In genomic region chr7:149188637-149189259, GRCh38 we compare ENCODE assay signal across 20 cellular contexts. TPM values are rescaled to one million over a fixed set of nuclear protein-coding genes. Genes with fewer than 3 reads are reported as not detected.
A peak's percentile ranks its signal among the peaks of the same experiment; 100 is the strongest.
DNase-seq lines count a peak whose midpoint lies in the region; ATAC-seq and TF ChIP-seq lines count a peak whose summit lies in the region.
"Had no signal": no experiment of that assay in that cellular context is flagged by ENCODE, and none has a peak within 500 bp of the region (broad histone marks: within the 10 kb centered on the region; RNA-seq: fewer than 3 reads in every experiment).

No MANE protein-coding gene starts in this region.

- H3K27me3 Mint-ChIP-seq in GM23338 (ENCODE audit: insufficient read depth, low read depth, poor library complexity) (peaks cover 10% of the 10 kb centered on the region), WTC11 (ENCODE audit: low read depth) (no peaks in the 10 kb centered on the region), nephron (ENCODE audit: low read depth) (peaks cover 6% of the 10 kb centered on the region)
- H3K27me3 Mint-ChIP-seq: B cell; CD4-positive, alpha-beta memory T cell had no signal

- H3K36me3 Mint-ChIP-seq in GM23338 (ENCODE audit: low read depth) = no peaks in the 10 kb centered on the region
- no peaks in the 10 kb centered on the region for H3K36me3 Mint-ChIP-seq in WTC11
- H3K36me3 Mint-ChIP-seq in nephron (ENCODE audit: low read depth) = peaks cover 4% of the 10 kb centered on the region
- H3K36me3 Mint-ChIP-seq: CD4-positive, alpha-beta memory T cell had no signal

- H3K27ac ChIP-seq in GM23338 (ENCODE audit: low read depth) (no peak overlapping the region), aorta (ENCODE audit: low read depth in 1 of 2, low read length in 2 of 2) (no peak overlapping the region)

- H3K9me2 ChIP-seq in GM23338 (ENCODE audit: insufficient read depth) = no peaks in the 10 kb centered on the region

- H3K9me3 ChIP-seq in BE2C (no peaks in the 10 kb centered on the region), aorta (ENCODE audit: control insufficient read depth, low read length) (no peaks in the 10 kb centered on the region)

- H3K79me2 ChIP-seq in GM23338 (replicated peaks; ENCODE audit: insufficient read depth) = no peaks in the 10 kb centered on the region

- POLR2A ChIA-PET in WTC11 (lab: Charles Lee) = interaction anchor here (0.5 to 0.8 kb wide), 3 partner anchors 24 to 565 kb away, joined by 3 read pairs; no protein-coding TSS in a partner anchor

- H3K4me3 Mint-ChIP-seq in GM23338 = 0 out of 3 replicates have a peak overlapping the region, but pooled peaks have one; percentile 11
- no peak overlapping the region; the same call in 1 of the 2 replicates for H3K4me3 Mint-ChIP-seq in WTC11
- no peak overlapping the region for H3K4me3 Mint-ChIP-seq in nephron
- H3K4me3 Mint-ChIP-seq: B cell; CD4-positive, alpha-beta memory T cell had no signal

- H3K36me3 ChIP-seq in BE2C = no peaks in the 10 kb centered on the region
- H3K36me3 ChIP-seq in GM23338 (ENCODE audit: insufficient read depth) = no peaks in the 10 kb centered on the region
- no peaks in the 10 kb centered on the region for H3K36me3 ChIP-seq in aorta (ENCODE audit: control insufficient read depth in 1 of 2, insufficient read depth in 2 of 2, low read length in 1 of 2)

- no peak overlapping the region for H2AFZ ChIP-seq in GM23338

- H3K4me1 ChIP-seq in BE2C (peaks cover 6% of the 10 kb centered on the region; the same call in 1 of the 2 replicates), GM23338 (ENCODE audit: insufficient read depth) (no peaks in the 10 kb centered on the region), aorta (ENCODE audit: control insufficient read depth in 1 of 2, insufficient read depth in 2 of 2, low read length in 2 of 2) (no peaks in the 10 kb centered on the region)

- H3K27me3 ChIP-seq in BE2C (no peaks in the 10 kb centered on the region), GM23338 (ENCODE audit: insufficient read depth) (no peaks in the 10 kb centered on the region), aorta (ENCODE audit: control insufficient read depth in 1 of 2, insufficient read depth in 2 of 2, low read length in 1 of 2) (no peaks in the 10 kb centered on the region)

- H3K27ac Mint-ChIP-seq in GM23338 (no peak overlapping the region), WTC11 (0 out of 2 replicates have a peak overlapping the region, but pooled peaks have one; percentile 32), nephron (peak overlapping the region in 2 of 3 experiments; percentile 1 to 37)
- H3K27ac Mint-ChIP-seq: B cell; CD4-positive, alpha-beta memory T cell had no signal

- peaks cover 12% of the 10 kb centered on the region; the same call in 1 of the 2 replicates for H3F3A ChIP-seq in GM23338 (replicated peaks; ENCODE audit: low read depth)

- TF ChIP-seq CTCF in BE2C (IDR thresholded peaks at IDR 0.05; ENCODE audit: low read depth, low read length) (no peak), GM23338 (conservative IDR thresholded peaks at IDR 0.05; ENCODE audit: low read depth in 2 of 2) (no peak), WTC11 (IDR thresholded peaks at IDR 0.05) (no peak), nephron (IDR thresholded peaks at IDR 0.05; ENCODE audit: unreplicated experiment in 3 of 3) (no peak)

- CTCF ChIA-PET in WTC11 (lab: Charles Lee) = interaction anchor here (1.1 kb wide), 1 partner anchor 183 kb away, joined by 4 read pairs; no protein-coding TSS in a partner anchor

- H3K4me3 ChIP-seq in BE2C (ENCODE audit: low read depth, low read length) (peak overlapping the region; percentile 45), GM23338 (no peak overlapping the region), aorta (ENCODE audit: low read length in 2 of 2) (no peak overlapping the region)

- peak; percentile 39 for DNase-seq in BE2C
- DNase-seq in GM23338 (ENCODE audit: low spot score) = no peak
- no peak for DNase-seq in WTC11 (ENCODE audit: low spot score)
- no peak for DNase-seq in aorta
- no peak for DNase-seq in NCI-H1930 (lab: John Stamatoyannopoulos, UW)
- DNase-seq: Calu3; CD4-positive, alpha-beta memory T cell; DMS79; HCEC 1CT; KG1; NCI-H1417 treated with DMSO at 0.1 percent for 48 hours; NCI-H2029 treated with DMSO at 0.1 percent for 48 hours; NCI-H226; NCI-H524 treated with DMSO at 0.1 percent for 48 hours; NK-92 treated with Interleukin-12 subunit alpha and Interleukin-12 subunit beta, amount 100 ng/mL, for 24 hours; RPMI8226; SW 1271 had no signal

- no peaks in the 10 kb centered on the region for H3K9me3 Mint-ChIP-seq in GM23338
- H3K9me3 Mint-ChIP-seq in WTC11 = no peaks in the 10 kb centered on the region
- no peaks in the 10 kb centered on the region for H3K9me3 Mint-ChIP-seq in nephron
- H3K9me3 Mint-ChIP-seq: CD4-positive, alpha-beta memory T cell had no signal

- peak; percentile 14 for ATAC-seq in GM23338
- ATAC-seq in WTC11 = peak; percentile 8
- ATAC-seq in aorta (ENCODE audit: low FRiP score) = no peak
- ATAC-seq in HG03442 (IDR thresholded peaks at IDR 0.05; ENCODE audit: unreplicated experiment) = no peak

- 53 to 58% methylated on average over 12 of the region's 12 CpGs for WGBS in aorta, 2 donors

- peaks cover 3% of the 10 kb centered on the region; the same call in 1 of the 2 replicates for H4K20me1 ChIP-seq in GM23338 (replicated peaks; ENCODE audit: insufficient read depth)

- H3K4me2 ChIP-seq in GM23338 = no peak overlapping the region; the same call in 1 of the 2 replicates

- intact Hi-C loops in aorta (cut with DNase I) = no loop called here

- H3K4me1 Mint-ChIP-seq in GM23338 (0 out of 3 replicates have a peak, but pooled peaks cover 2% of the 10 kb centered on the region), WTC11 (no peaks in the 10 kb centered on the region), nephron (peaks cover 10% of the 10 kb centered on the region)

TF ChIP-seq in GM23338, 12 proteins besides CTCF, POLR2A, EP300 and RAD21:
- TF ChIP-seq POLR2AphosphoS5 (IDR thresholded peaks at IDR 0.05; ENCODE audit: low read depth) (no peak), ZNF331 (CRISPR knock-in tag; IDR thresholded peaks at IDR 0.05; ENCODE audit: low read depth) (no peak), STAT1 (IDR thresholded peaks at IDR 0.05; ENCODE audit: unreplicated experiment) (no peak)
- TF ChIP-seq, protein P1, sequence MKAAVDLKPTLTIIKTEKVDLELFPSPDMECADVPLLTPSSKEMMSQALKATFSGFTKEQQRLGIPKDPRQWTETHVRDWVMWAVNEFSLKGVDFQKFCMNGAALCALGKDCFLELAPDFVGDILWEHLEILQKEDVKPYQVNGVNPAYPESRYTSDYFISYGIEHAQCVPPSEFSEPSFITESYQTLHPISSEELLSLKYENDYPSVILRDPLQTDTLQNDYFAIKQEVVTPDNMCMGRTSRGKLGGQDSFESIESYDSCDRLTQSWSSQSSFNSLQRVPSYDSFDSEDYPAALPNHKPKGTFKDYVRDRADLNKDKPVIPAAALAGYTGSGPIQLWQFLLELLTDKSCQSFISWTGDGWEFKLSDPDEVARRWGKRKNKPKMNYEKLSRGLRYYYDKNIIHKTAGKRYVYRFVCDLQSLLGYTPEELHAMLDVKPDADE (IDR thresholded peaks at IDR 0.05) = no peak
TF ChIP-seq in GM23338: peak in this region for 0.

TF ChIP-seq in WTC11, 78 proteins besides CTCF, POLR2A, EP300 and RAD21 (continues in another document):
- TF ChIP-seq SP1 (CRISPR knock-in tag; conservative IDR thresholded peaks at IDR 0.05) (no peak), KAT7 (CRISPR knock-in tag; IDR thresholded peaks at IDR 0.05; ENCODE audit: borderline replicate concordance) (no peak), SMAD3 (CRISPR knock-in tag; IDR thresholded peaks at IDR 0.05; ENCODE audit: borderline replicate concordance) (no peak), ZBTB21 (CRISPR knock-in tag; IDR thresholded peaks at IDR 0.05; ENCODE audit: borderline replicate concordance) (no peak), ZMAT4 (CRISPR knock-in tag; IDR thresholded peaks at IDR 0.05) (no peak), NR1H2 (CRISPR knock-in tag; IDR thresholded peaks at IDR 0.05) (no peak), MYBL2 (CRISPR knock-in tag; IDR thresholded peaks at IDR 0.05) (no peak), ZNF138 (CRISPR knock-in tag; conservative IDR thresholded peaks at IDR 0.05) (no peak), NR3C1 (CRISPR knock-in tag; conservative IDR thresholded peaks at IDR 0.05; ENCODE audit: low read depth) (no peak), ZNF423 (CRISPR knock-in tag; IDR thresholded peaks at IDR 0.05) (no peak), NR2C2 (CRISPR knock-in tag; IDR thresholded peaks at IDR 0.05) (no peak)

RNA-seq across cellular contexts. Expression of gene ZNF282, which starts 6.6 kb away (rescaled TPM):
- polyA plus RNA-seq in BE2C (2012; ENCODE audit: insufficient read depth, insufficient read length, low read depth) = 43.0 TPM
- total RNA-seq in GM23338 (2014; rRNA removed; shearing (Covaris generic)) = 34.3 and 36.3 TPM in 2 replicates
- polyA plus RNA-seq in GM23338 (2016; fragmentation: Nextera tagmentation; extraction: Ambion mirVana) = 7.2 and 7.4 TPM in 2 replicates
- 34.8 to 39.3 TPM (median 38.5 TPM) in 3 replicates for total RNA-seq in WTC11 (2021)
- 10 to 100 TPM; 15.5 to 21.4 TPM for total RNA-seq in aorta
- polyA plus RNA-seq in aorta = 1 to 10 TPM; 5.3 to 8.9 TPM

RNA-seq across cellular contexts. Expression of gene ZNF398, which starts 41.5 kb away (rescaled TPM):
- polyA plus RNA-seq in BE2C (2012; ENCODE audit: insufficient read depth, insufficient read length, low read depth) = 8.9 TPM
- total RNA-seq in GM23338 (2014; rRNA removed; shearing (Covaris generic)) = 92.7 and 99.6 TPM in 2 replicates
- polyA plus RNA-seq in GM23338 (2016; fragmentation: Nextera tagmentation; extraction: Ambion mirVana) (18.2 and 20.7 TPM in 2 replicates), aorta (1 to 10 TPM; 2.6 to 3.4 TPM)
- total RNA-seq in WTC11 (2021) (57.8 to 63.2 TPM (median 58.9 TPM) in 3 replicates), aorta (10 to 100 TPM; 12.4 to 14.1 TPM)

RNA-seq across cellular contexts. Expression of gene ZNF212, which starts 50.7 kb away (rescaled TPM):
- polyA plus RNA-seq in BE2C (2012; ENCODE audit: insufficient read depth, insufficient read length, low read depth) = 18.6 TPM
- 18.0 and 18.9 TPM in 2 replicates for total RNA-seq in GM23338 (2014; rRNA removed; shearing (Covaris generic))
- polyA plus RNA-seq in GM23338 (2016; fragmentation: Nextera tagmentation; extraction: Ambion mirVana) (8.9 and 10.8 TPM in 2 replicates), aorta (10 to 100 TPM in 1 of 2 donors, 1 to 10 TPM in 1; 8.6 to 11.6 TPM)
- total RNA-seq in WTC11 (2021) (19.7 to 23.0 TPM (median 21.7 TPM) in 3 replicates), aorta (10 to 100 TPM in 1 of 2 donors, 1 to 10 TPM in 1; 7.8 to 11.7 TPM)

Comparison
In these comparisons a context has a peak if more than half of its experiments do, and no peak if none do; other contexts are left out.
1. ATAC-seq: peak in GM23338 (single experiment) and WTC11 (single experiment); none in aorta (single experiment) and HG03442 (single experiment).